8 cellular contexts compared by ENCODE assay signal in the genomic region with DNA sequence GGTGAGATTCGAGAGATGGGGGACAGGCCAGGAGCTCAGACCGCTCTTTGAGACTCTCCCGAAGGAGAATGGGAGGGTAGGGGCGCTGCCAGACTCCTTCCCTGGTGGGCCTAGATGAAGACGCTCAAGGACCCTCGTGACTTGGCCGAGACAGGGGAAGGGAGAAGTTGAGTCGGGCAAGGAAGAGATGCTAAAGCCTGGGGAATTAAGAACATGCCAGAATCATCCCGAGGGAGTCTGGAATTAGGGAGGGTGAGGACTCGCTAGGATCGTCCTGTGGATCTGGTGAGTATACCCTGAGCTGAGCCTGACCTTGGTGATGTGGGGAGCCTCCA. TPM values are rescaled to one million over a fixed set of nuclear protein-coding genes. Genes with fewer than 3 reads are reported as not detected.
DNase-seq lines count a peak whose midpoint lies in the region; ATAC-seq and TF ChIP-seq lines count a peak whose summit lies in the region.

No MANE protein-coding gene starts in this region.

- WGBS in stomach, 5 donors, result 1 to 9% (median 5%) methylated on average over 7 to 11 of the region's 11 CpGs

- H3K9me3 ChIP-seq in iPS-18a (ENCODE audit: control insufficient read depth, low read depth, low read length) (no peaks in the 10 kb centered on the region), stomach (no peaks in the 10 kb centered on the region)

- CTCF ChIA-PET in activated CD4-positive, alpha-beta T cell treated with anti-CD3 and anti-CD28 coated beads for 36 hours (lab: Charles Lee), result interaction anchor here (0.6 to 1.6 kb wide), 6 partner anchors 9 to 776 kb away, joined by 3 to 8 read pairs (median 4); no protein-coding TSS in a partner anchor
- CTCF ChIA-PET in activated CD4-positive, alpha-beta memory T cell treated with anti-CD3 and anti-CD28 coated beads for 36 hours (lab: Charles Lee), result interaction anchor here (0.8 to 1.6 kb wide), 7 partner anchors 9 to 174 kb away, joined by 3 to 6 read pairs (median 3); partner anchors contain the start of gene PCIF1

- POLR2A ChIA-PET in activated CD4-positive, alpha-beta T cell treated with anti-CD3 and anti-CD28 coated beads for 36 hours (lab: Charles Lee), result interaction anchor here (0.7 to 2.1 kb wide), 4 partner anchors 10 to 258 kb away, joined by 3 to 5 read pairs (median 4); partner anchors contain the start of genes CTSA and NEURL2
- POLR2A ChIA-PET in activated CD4-positive, alpha-beta memory T cell treated with anti-CD3 and anti-CD28 coated beads for 36 hours (lab: Charles Lee), result interaction anchor here (0.8 to 2.0 kb wide), 8 partner anchors 11 to 158 kb away, joined by 3 to 12 read pairs (median 4); partner anchors contain the start of genes DNTTIP1, PCIF1 and WFDC3

- no peak for TF ChIP-seq CTCF in stomach (IDR thresholded peaks at IDR 0.05)

- peak overlapping the region; percentile 99 for H3K4me3 Mint-ChIP-seq in activated CD4-positive, alpha-beta T cell treated with anti-CD3 and anti-CD28 coated beads for 36 hours
- H3K4me3 Mint-ChIP-seq in activated CD4-positive, alpha-beta memory T cell treated with anti-CD3 and anti-CD28 coated beads for 36 hours, result peak overlapping the region; percentile 91

- no peak for DNase-seq in activated CD4-positive, alpha-beta T cell treated with anti-CD3 and anti-CD28 coated beads for 36 hours
- DNase-seq in activated CD4-positive, alpha-beta T cell treated with anti-CD3 and anti-CD28 coated beads, Interleukin-2, amount 50 U/mL, for 4 hours, result no peak
- no peak for DNase-seq in activated CD4-positive, alpha-beta memory T cell treated with anti-CD3 and anti-CD28 coated beads for 36 hours
- no peak for DNase-seq in stomach
- DNase-seq in NCI-H2107 (lab: John Stamatoyannopoulos, UW), result no peak
- DNase-seq in NCI-H774 (lab: John Stamatoyannopoulos, UW), result no peak

- no peak for TF ChIP-seq POLR2A in stomach (IDR thresholded peaks at IDR 0.05)

- H3K27ac ChIP-seq in iPS-18a (ENCODE audit: low read length), result peak overlapping the region; percentile 26
- peak overlapping the region in 3 of 5 donors; percentile 6 to 56 (median 47) for H3K27ac ChIP-seq in stomach

- no peaks in the 10 kb centered on the region for H3K4me1 ChIP-seq in iPS-18a (ENCODE audit: control insufficient read depth, low read depth, low read length)
- H3K4me1 ChIP-seq in stomach, result peaks cover 6 to 36% (median 15%) of the 10 kb centered on the region in 4 donors

- no peak for TF ChIP-seq EP300 in stomach (IDR thresholded peaks at IDR 0.05)

- H3K27me3 Mint-ChIP-seq in activated CD4-positive, alpha-beta T cell treated with anti-CD3 and anti-CD28 coated beads for 36 hours, result no peaks in the 10 kb centered on the region
- no peaks in the 10 kb centered on the region for H3K27me3 Mint-ChIP-seq in activated CD4-positive, alpha-beta memory T cell treated with anti-CD3 and anti-CD28 coated beads for 36 hours

- no peak for ATAC-seq in activated CD4-positive, alpha-beta T cell treated with anti-CD3 and anti-CD28 coated beads for 36 hours
- no peak for ATAC-seq in HG03460 (IDR thresholded peaks at IDR 0.05; ENCODE audit: unreplicated experiment)

- H3K9ac ChIP-seq in iPS-18a (ENCODE audit: low read length), result peak overlapping the region; percentile 76

- H3K36me3 ChIP-seq in iPS-18a (ENCODE audit: control insufficient read depth, low read depth, low read length), result peaks cover 55% of the 10 kb centered on the region
- H3K36me3 ChIP-seq in stomach, result peaks cover 32 to 37% (median 36%) of the 10 kb centered on the region in 4 donors

- peaks cover 62% of the 10 kb centered on the region for H3K36me3 Mint-ChIP-seq in activated CD4-positive, alpha-beta T cell treated with anti-CD3 and anti-CD28 coated beads for 36 hours (ENCODE audit: low read depth)
- H3K36me3 Mint-ChIP-seq in activated CD4-positive, alpha-beta memory T cell treated with anti-CD3 and anti-CD28 coated beads for 36 hours, result peaks cover 41% of the 10 kb centered on the region

- H3K9me3 Mint-ChIP-seq in activated CD4-positive, alpha-beta T cell treated with anti-CD3 and anti-CD28 coated beads for 36 hours (ENCODE audit: low read depth), result no peaks in the 10 kb centered on the region
- no peaks in the 10 kb centered on the region for H3K9me3 Mint-ChIP-seq in activated CD4-positive, alpha-beta memory T cell treated with anti-CD3 and anti-CD28 coated beads for 36 hours

- intact Hi-C loops in activated CD4-positive, alpha-beta T cell treated with anti-CD3 and anti-CD28 coated beads for 36 hours (cut with DNase I, micrococcal nuclease), result loop anchor here (2.0 kb wide), 3 partner anchors 78 to 276 kb away; partner anchors contain the start of genes CTSA (in 2 of the 2), NEURL2 (in 2 of the 2), NCOA5 (in 1 of the 2) and PCIF1 (in 1 of the 2)
- intact Hi-C loops in activated CD4-positive, alpha-beta memory T cell treated with anti-CD3 and anti-CD28 coated beads for 36 hours (cut with micrococcal nuclease), result loop anchor here (2.0 to 10.0 kb wide), 3 partner anchors 20 to 552 kb away; partner anchors contain the start of gene ZNF335
- intact Hi-C loops in stomach (cut with DNase I; ENCODE audit: low total_unique reads), result loop anchor here (10.0 kb wide), 1 partner anchor 152 kb away; no protein-coding TSS in a partner anchor

- peak overlapping the region; percentile 88 for H3K27ac Mint-ChIP-seq in activated CD4-positive, alpha-beta T cell treated with anti-CD3 and anti-CD28 coated beads for 36 hours
- peak overlapping the region; percentile 68 for H3K27ac Mint-ChIP-seq in activated CD4-positive, alpha-beta memory T cell treated with anti-CD3 and anti-CD28 coated beads for 36 hours

- peaks cover 21% of the 10 kb centered on the region for H3K4me1 Mint-ChIP-seq in activated CD4-positive, alpha-beta T cell treated with anti-CD3 and anti-CD28 coated beads for 36 hours
- H3K4me1 Mint-ChIP-seq in activated CD4-positive, alpha-beta memory T cell treated with anti-CD3 and anti-CD28 coated beads for 36 hours (ENCODE audit: low read depth), result peaks cover 13% of the 10 kb centered on the region

- H3K4me3 ChIP-seq in iPS-18a (ENCODE audit: low read length) (peak overlapping the region; percentile 70), stomach (peak overlapping the region; percentile 53 to 82 (median 66))

- no peaks in the 10 kb centered on the region for H3K27me3 ChIP-seq in iPS-18a (ENCODE audit: control insufficient read depth, insufficient read depth, low read length)
- H3K27me3 ChIP-seq in stomach, result no peaks in the 10 kb centered on the region

RNA-seq across cellular contexts. Expression of gene UBE2C, which starts 0.5 kb away (rescaled TPM):
- 100 to 1,000 TPM; 175 to 230 TPM for total RNA-seq in activated CD4-positive, alpha-beta T cell treated with anti-CD3 and anti-CD28 coated beads for 36 hours
- 100 to 1,000 TPM; 192 to 196 TPM for total RNA-seq in activated CD4-positive, alpha-beta memory T cell treated with anti-CD3 and anti-CD28 coated beads for 36 hours
- total RNA-seq in stomach, result 10 to 100 TPM in 4 of 5 donors, not detected in 1; 10.5 to 37.5 (median 13.4) TPM
- 10 to 100 TPM; 13.1 to 72.2 (median 39.0) TPM for polyA plus RNA-seq in stomach

RNA-seq across cellular contexts. Expression of gene TNNC2, which starts 14.1 kb away (rescaled TPM):
- total RNA-seq in activated CD4-positive, alpha-beta T cell treated with anti-CD3 and anti-CD28 coated beads for 36 hours, result not detected
- not detected for total RNA-seq in activated CD4-positive, alpha-beta memory T cell treated with anti-CD3 and anti-CD28 coated beads for 36 hours
- total RNA-seq in stomach, result 1 to 10 TPM in 1 of 5 donors, not detected in 4; 4.9 TPM
- 10 to 100 TPM in 1 of 3 donors, 1 to 10 TPM in 1, not detected in 1; 3.0 to 12.4 TPM for polyA plus RNA-seq in stomach

RNA-seq across cellular contexts. Expression of gene SNX21, which starts 20.6 kb away (rescaled TPM):
- 1 to 10 TPM; 1.2 to 1.4 TPM for total RNA-seq in activated CD4-positive, alpha-beta T cell treated with anti-CD3 and anti-CD28 coated beads for 36 hours
- 1 to 10 TPM; 1.8 to 2.2 TPM for total RNA-seq in activated CD4-positive, alpha-beta memory T cell treated with anti-CD3 and anti-CD28 coated beads for 36 hours
- 100 to 1,000 TPM in 1 of 5 donors, 10 to 100 TPM in 4; 20.4 to 120 (median 48.3) TPM for total RNA-seq in stomach
- polyA plus RNA-seq in stomach, result 10 to 100 TPM; 15.2 to 23.5 (median 16.7) TPM

RNA-seq across cellular contexts. Expression of gene DNTTIP1, which starts 21.2 kb away (rescaled TPM):
- total RNA-seq in activated CD4-positive, alpha-beta T cell treated with anti-CD3 and anti-CD28 coated beads for 36 hours, result 10 to 100 TPM; 25.0 to 25.2 TPM
- 10 to 100 TPM; 24.9 to 27.0 TPM for total RNA-seq in activated CD4-positive, alpha-beta memory T cell treated with anti-CD3 and anti-CD28 coated beads for 36 hours
- total RNA-seq in stomach, result 10 to 100 TPM in 4 of 5 donors, 1 to 10 TPM in 1; 9.6 to 76.8 (median 34.1) TPM
- polyA plus RNA-seq in stomach, result 10 to 100 TPM; 27.2 to 56.8 (median 43.0) TPM

RNA-seq across cellular contexts. Expression of gene WFDC3, which starts 21.3 kb away (rescaled TPM):
- not detected for total RNA-seq in activated CD4-positive, alpha-beta T cell treated with anti-CD3 and anti-CD28 coated beads for 36 hours
- total RNA-seq in activated CD4-positive, alpha-beta memory T cell treated with anti-CD3 and anti-CD28 coated beads for 36 hours, result not detected
- total RNA-seq in stomach, result 1 to 10 TPM in 1 of 5 donors, not detected in 4; 2.8 TPM
- 10 to 100 TPM in 1 of 3 donors, 1 to 10 TPM in 2; 1.7 to 18.8 (median 9.2) TPM for polyA plus RNA-seq in stomach

Comparison
In these comparisons a context has a peak if more than half of its experiments do, and no peak if none do; other contexts are left out.
1. RNA of gene UBE2C, which starts 0.5 kb away (total RNA-seq): 175 to 230 TPM in activated CD4-positive, alpha-beta T cell treated with anti-CD3 and anti-CD28 coated beads for 36 hours and 192 to 196 TPM in activated CD4-positive, alpha-beta memory T cell treated with anti-CD3 and anti-CD28 coated beads for 36 hours; 10.5 to 37.5 TPM in stomach; every median in the first group is over 4 times any median in the second.
2. RNA of gene SNX21, which starts 20.6 kb away (total RNA-seq): 20.4 to 120 TPM in stomach; 1.8 to 2.2 TPM in activated CD4-positive, alpha-beta memory T cell treated with anti-CD3 and anti-CD28 coated beads for 36 hours and 1.2 to 1.4 TPM in activated CD4-positive, alpha-beta T cell treated with anti-CD3 and anti-CD28 coated beads for 36 hours; every median in the first group is over 4 times any median in the second.